20 cellular contexts compared by ENCODE assay signal in the genomic region with DNA sequence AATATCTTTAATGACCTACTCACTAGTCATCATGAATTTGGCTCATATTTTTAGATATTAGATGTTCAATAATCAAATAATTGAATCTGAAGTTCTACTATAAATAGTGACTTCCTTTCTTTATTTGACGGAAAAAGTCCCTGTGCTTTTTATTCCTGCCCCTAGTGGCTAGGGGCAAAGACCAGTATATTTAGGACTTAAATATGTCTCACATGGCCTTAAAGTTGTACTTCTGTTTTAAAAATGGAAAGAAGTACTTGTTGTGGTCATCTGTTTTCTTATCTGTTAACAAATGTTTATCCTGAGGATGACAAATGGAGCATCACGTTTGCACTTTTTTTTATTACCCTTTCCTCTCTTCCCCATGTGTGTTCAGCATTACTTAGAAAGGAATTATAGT.
DNase-seq lines count a peak whose midpoint lies in the region; ATAC-seq and TF ChIP-seq lines count a peak whose summit lies in the region.
"Had no signal": no experiment of that assay in that cellular context is flagged by ENCODE, and none has a peak within 500 bp of the region (broad histone marks: within the 10 kb centered on the region; RNA-seq: fewer than 3 reads in every experiment).

No MANE protein-coding gene starts in this region.

- peak; percentile 8 for DNase-seq in ELR (ENCODE audit: low read depth)
- no peak for DNase-seq in Karpas-422
- no peak for DNase-seq in neural progenitor cell (ENCODE audit: low spot score)
- no peak for DNase-seq in lower leg skin (ENCODE audit: low spot score in 2 of 2)
- no peak for DNase-seq in NCI-H1048 (lab: John Stamatoyannopoulos, UW)
- no peak for DNase-seq in Right ventricle myocardium inferior (ENCODE audit: missing footprints)
- DNase-seq: activated CD4-positive, alpha-beta T cell treated with anti-CD3 and anti-CD28 coated beads for 48 hours; activated CD8-positive, alpha-beta memory T cell treated with anti-CD3 and anti-CD28 coated beads, Interleukin-2, amount 50 U/mL, for 48 hours; activated gamma-delta T cell; anterior cingulate cortex; C1 segment of cervical spinal cord; foreskin fibroblast; left ventricle myocardium inferior; NCI-H226; SIG-M5; small intestine; stimulated activated CD4-positive, alpha-beta T cell treated with anti-CD3 and anti-CD28 coated beads, Interleukin-4, amount 100 ng/mL, for 4 hours; stimulated activated CD8-positive, alpha-beta memory T cell treated with anti-CD3 and anti-CD28 coated beads, Interleukin-4, amount 100 ng/mL, for 48 hours had no signal

- no peak overlapping the region for H3K4me3 Mint-ChIP-seq in neural progenitor cell

- no peaks in the 10 kb centered on the region for H3K27me3 ChIP-seq in Karpas-422 (ENCODE audit: low read length)
- H3K27me3 ChIP-seq in neural progenitor cell: no peaks in the 10 kb centered on the region

- H3K4me1 ChIP-seq in Karpas-422 (ENCODE audit: low read length): peaks cover 99% of the 10 kb centered on the region
- peaks cover 18% of the 10 kb centered on the region for H3K4me1 ChIP-seq in neural progenitor cell
- H3K4me1 ChIP-seq: left ventricle myocardium inferior had no signal

- ATAC-seq in HG02973 (IDR thresholded peaks at IDR 0.05; ENCODE audit: unreplicated experiment): no peak
- ATAC-seq in Right ventricle myocardium inferior: no peak

- no peaks in the 10 kb centered on the region for H3K36me3 ChIP-seq in Karpas-422 (ENCODE audit: insufficient read depth, low read length)
- H3K36me3 ChIP-seq in neural progenitor cell: no peaks in the 10 kb centered on the region
- H3K36me3 ChIP-seq: left ventricle myocardium inferior had no signal

- H3K4me3 ChIP-seq in Karpas-422 (ENCODE audit: low read length) (peak overlapping the region; percentile 25; the same call in 1 of the 2 replicates), neural progenitor cell (no peak overlapping the region), lower leg skin (ENCODE audit: low read depth, poor library complexity, severe bottlenecking) (no peak overlapping the region)
- H3K4me3 ChIP-seq: left ventricle myocardium inferior had no signal

- peaks cover 33% of the 10 kb centered on the region for H3K4me1 Mint-ChIP-seq in neural progenitor cell

- H3K9ac ChIP-seq in Karpas-422 (ENCODE audit: low read length) (peak overlapping the region; percentile 16), neural progenitor cell (no peak overlapping the region)

- no peaks in the 10 kb centered on the region for H3K36me3 Mint-ChIP-seq in neural progenitor cell

- 76 to 82% methylated on average over 2 of the region's 2 CpGs for WGBS in lower leg skin, 2 donors

- intact Hi-C loops in lower leg skin (cut with DNase I; ENCODE audit: low total_unique reads) (loop anchor here (10.0 kb wide), 1 partner anchor 718 kb away; no protein-coding TSS in a partner anchor), Right ventricle myocardium inferior (cut with DNase I) (no loop called here)

- H4K20me1 ChIP-seq in Karpas-422 (ENCODE audit: insufficient read depth, low read depth, low read length) (no peaks in the 10 kb centered on the region), neural progenitor cell (ENCODE audit: low read depth) (peaks cover 3% of the 10 kb centered on the region)

- H3K4me2 ChIP-seq in Karpas-422 (ENCODE audit: low read depth, low read length, poor library complexity, severe bottlenecking) (peak overlapping the region; percentile 44), neural progenitor cell (no peak overlapping the region)

- H3K79me2 ChIP-seq in Karpas-422 (ENCODE audit: low read length) (peaks cover 23% of the 10 kb centered on the region; the same call in 1 of the 2 replicates), neural progenitor cell (ENCODE audit: low read depth) (no peaks in the 10 kb centered on the region)

- no peak for TF ChIP-seq POLR2A in lower leg skin (IDR thresholded peaks at IDR 0.05)

- H3K27ac ChIP-seq in Karpas-422 (ENCODE audit: low read length): peak overlapping the region; percentile 100
- no peak overlapping the region for H3K27ac ChIP-seq in VCaP
- no peak overlapping the region for H3K27ac ChIP-seq in neural progenitor cell
- H3K27ac ChIP-seq: left ventricle myocardium inferior had no signal

- no peaks in the 10 kb centered on the region for H3K9me3 Mint-ChIP-seq in neural progenitor cell

- no peaks in the 10 kb centered on the region for H3K27me3 Mint-ChIP-seq in neural progenitor cell (ENCODE audit: insufficient read depth, low read depth)

- H2AFZ ChIP-seq in Karpas-422 (ENCODE audit: low read length) (no peak overlapping the region), neural progenitor cell (replicated peaks) (no peak overlapping the region)

- no peaks in the 10 kb centered on the region for H3K9me3 ChIP-seq in Karpas-422 (ENCODE audit: low read length)
- no peaks in the 10 kb centered on the region for H3K9me3 ChIP-seq in neural progenitor cell (ENCODE audit: low read depth)
- H3K9me3 ChIP-seq: left ventricle myocardium inferior had no signal

- peak; percentile 42 for TF ChIP-seq CTCF in VCaP (conservative IDR thresholded peaks at IDR 0.05)
- peak; percentile 24 for TF ChIP-seq CTCF in neural progenitor cell (IDR thresholded peaks at IDR 0.05)
- TF ChIP-seq CTCF in lower leg skin (IDR thresholded peaks at IDR 0.05): no peak

- H3F3A ChIP-seq in neural progenitor cell (ENCODE audit: low read depth): peaks cover 15% of the 10 kb centered on the region

- H3K27ac Mint-ChIP-seq in neural progenitor cell: no peak overlapping the region

- H3K9me2 ChIP-seq in Karpas-422 (replicated peaks; ENCODE audit: insufficient read depth, low read length): no peaks in the 10 kb centered on the region

Comparison
In these comparisons a context has a peak if more than half of its experiments do, and no peak if none do; other contexts are left out.
1. CTCF ChIP-seq: peak in VCaP (single experiment) and neural progenitor cell (single experiment); none in lower leg skin (0 of 3).